Comparison of ENCODE assay signal across 2 cellular contexts in the genomic region with DNA sequence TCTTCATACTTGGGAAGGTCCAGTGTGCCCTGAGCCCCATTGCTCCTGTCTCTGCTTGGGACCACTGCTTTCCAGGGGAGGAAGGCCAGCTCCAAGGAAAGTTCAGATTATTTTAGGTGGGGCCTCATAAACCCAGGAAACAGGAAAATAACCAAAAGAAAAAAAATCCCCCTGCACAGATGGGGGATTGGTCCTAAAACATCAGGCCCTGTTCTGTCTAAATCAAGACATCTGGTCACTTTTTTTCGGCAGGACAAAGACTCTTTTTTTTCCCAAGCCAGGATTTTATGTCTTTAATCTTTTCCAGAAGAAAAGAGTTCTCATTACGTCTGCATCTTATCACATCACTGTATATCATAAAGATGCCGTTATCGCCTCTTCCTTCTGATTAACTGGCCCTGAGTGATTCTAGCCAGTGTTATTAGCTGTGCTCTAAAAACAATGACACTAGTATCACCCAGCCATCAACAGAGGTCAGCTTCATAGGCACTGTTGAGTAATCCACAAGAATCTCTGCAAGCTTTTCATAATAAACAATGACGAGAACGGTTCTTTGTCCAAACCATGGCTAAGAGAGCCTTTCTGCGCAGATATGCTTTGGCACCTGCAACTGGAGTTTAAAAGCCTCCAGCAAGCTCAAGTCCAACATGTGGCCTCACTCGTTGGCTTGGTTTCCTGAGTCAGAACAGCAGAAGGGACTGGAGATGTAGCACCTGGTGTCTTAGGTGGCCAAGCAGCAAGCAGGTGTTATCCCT.
TF ChIP-seq lines count a peak whose summit lies in the region.

No MANE protein-coding gene starts in this region.

TF ChIP-seq in HepG2, 621 proteins besides CTCF, POLR2A, EP300 and RAD21 (continued from another document):
- TF ChIP-seq DNMT3B (CRISPR knock-in tag; conservative IDR thresholded peaks at IDR 0.05) = no peak
- TF ChIP-seq, protein P1, sequence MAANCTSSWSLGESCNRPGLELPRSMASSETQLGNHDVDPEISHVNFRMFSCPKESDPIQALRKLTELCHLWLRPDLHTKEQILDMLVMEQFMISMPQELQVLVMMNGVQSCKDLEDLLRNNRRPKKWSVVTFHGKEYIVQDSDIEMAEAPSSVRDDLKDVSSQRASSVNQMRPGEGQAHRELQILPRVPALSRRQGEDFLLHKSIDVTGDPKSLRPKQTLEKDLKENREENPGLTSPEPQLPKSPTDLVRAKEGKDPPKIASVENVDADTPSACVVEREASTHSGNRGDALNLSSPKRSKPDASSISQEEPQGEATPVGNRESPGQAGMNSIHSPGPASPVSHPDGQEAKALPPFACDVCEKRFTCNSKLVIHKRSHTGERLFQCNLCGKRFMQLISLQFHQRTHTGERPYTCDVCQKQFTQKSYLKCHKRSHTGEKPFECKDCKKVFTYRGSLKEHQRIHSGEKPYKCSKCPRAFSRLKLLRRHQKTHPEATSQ (CRISPR knock-in tag; IDR thresholded peaks at IDR 0.05; ENCODE audit: borderline replicate concordance) = no peak
- TF ChIP-seq, protein P2, sequence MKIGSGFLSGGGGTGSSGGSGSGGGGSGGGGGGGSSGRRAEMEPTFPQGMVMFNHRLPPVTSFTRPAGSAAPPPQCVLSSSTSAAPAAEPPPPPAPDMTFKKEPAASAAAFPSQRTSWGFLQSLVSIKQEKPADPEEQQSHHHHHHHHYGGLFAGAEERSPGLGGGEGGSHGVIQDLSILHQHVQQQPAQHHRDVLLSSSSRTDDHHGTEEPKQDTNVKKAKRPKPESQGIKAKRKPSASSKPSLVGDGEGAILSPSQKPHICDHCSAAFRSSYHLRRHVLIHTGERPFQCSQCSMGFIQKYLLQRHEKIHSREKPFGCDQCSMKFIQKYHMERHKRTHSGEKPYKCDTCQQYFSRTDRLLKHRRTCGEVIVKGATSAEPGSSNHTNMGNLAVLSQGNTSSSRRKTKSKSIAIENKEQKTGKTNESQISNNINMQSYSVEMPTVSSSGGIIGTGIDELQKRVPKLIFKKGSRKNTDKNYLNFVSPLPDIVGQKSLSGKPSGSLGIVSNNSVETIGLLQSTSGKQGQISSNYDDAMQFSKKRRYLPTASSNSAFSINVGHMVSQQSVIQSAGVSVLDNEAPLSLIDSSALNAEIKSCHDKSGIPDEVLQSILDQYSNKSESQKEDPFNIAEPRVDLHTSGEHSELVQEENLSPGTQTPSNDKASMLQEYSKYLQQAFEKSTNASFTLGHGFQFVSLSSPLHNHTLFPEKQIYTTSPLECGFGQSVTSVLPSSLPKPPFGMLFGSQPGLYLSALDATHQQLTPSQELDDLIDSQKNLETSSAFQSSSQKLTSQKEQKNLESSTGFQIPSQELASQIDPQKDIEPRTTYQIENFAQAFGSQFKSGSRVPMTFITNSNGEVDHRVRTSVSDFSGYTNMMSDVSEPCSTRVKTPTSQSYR (CRISPR knock-in tag; IDR thresholded peaks at IDR 0.05; ENCODE audit: borderline replicate concordance) = no peak
- no peak for TF ChIP-seq ZNF83 (CRISPR knock-in tag; IDR thresholded peaks at IDR 0.05; ENCODE audit: borderline replicate concordance)
- TF ChIP-seq JUND (CRISPR knock-in tag; IDR thresholded peaks at IDR 0.05) = no peak
- no peak for TF ChIP-seq NFIB (CRISPR knock-in tag; IDR thresholded peaks at IDR 0.05; ENCODE audit: borderline replicate concordance)
- TF ChIP-seq BORCS8-MEF2B (CRISPR knock-in tag; IDR thresholded peaks at IDR 0.05) = no peak
- no peak for TF ChIP-seq SOX13 (IDR thresholded peaks at IDR 0.05)
- TF ChIP-seq SOX13 (CRISPR knock-in tag; conservative IDR thresholded peaks at IDR 0.05 in 1 of 2, IDR thresholded peaks at IDR 0.05 in 1 of 2) = peak in 1 of 2 experiments; percentile 69; a peak in 2 of 4 replicates
- TF ChIP-seq SOX5 (CRISPR knock-in tag; IDR thresholded peaks at IDR 0.05; ENCODE audit: borderline replicate concordance) = peak; percentile 39; the same call in 1 of the 2 replicates
- no peak for TF ChIP-seq ZNF124 (CRISPR knock-in tag; IDR thresholded peaks at IDR 0.05)
- no peak for TF ChIP-seq RBM22 (optimal IDR thresholded peaks at IDR 0.05; ENCODE audit: low read length)
- TF ChIP-seq ELF4 (CRISPR knock-in tag; IDR thresholded peaks at IDR 0.05; ENCODE audit: borderline replicate concordance) = no peak
- TF ChIP-seq NR1H2 (CRISPR knock-in tag; IDR thresholded peaks at IDR 0.05; ENCODE audit: borderline replicate concordance, low read depth) = no peak

TF ChIP-seq in SK-N-SH treated with all-trans-retinoic acid at 6 μM for 48 hours, 23 proteins besides CTCF, POLR2A, EP300 and RAD21 (continued from another document):
- TF ChIP-seq CSDC2 (CRISPR knock-in tag; IDR thresholded peaks at IDR 0.05) (no peak), ISL1 (CRISPR knock-in tag; IDR thresholded peaks at IDR 0.05) (no peak), ZFP3 (CRISPR knock-in tag; IDR thresholded peaks at IDR 0.05) (no peak), ZNF565 (CRISPR knock-in tag; conservative IDR thresholded peaks at IDR 0.05; ENCODE audit: low read depth) (no peak), ESRRG (CRISPR knock-in tag; IDR thresholded peaks at IDR 0.05) (no peak)
- TF ChIP-seq, protein P3, sequence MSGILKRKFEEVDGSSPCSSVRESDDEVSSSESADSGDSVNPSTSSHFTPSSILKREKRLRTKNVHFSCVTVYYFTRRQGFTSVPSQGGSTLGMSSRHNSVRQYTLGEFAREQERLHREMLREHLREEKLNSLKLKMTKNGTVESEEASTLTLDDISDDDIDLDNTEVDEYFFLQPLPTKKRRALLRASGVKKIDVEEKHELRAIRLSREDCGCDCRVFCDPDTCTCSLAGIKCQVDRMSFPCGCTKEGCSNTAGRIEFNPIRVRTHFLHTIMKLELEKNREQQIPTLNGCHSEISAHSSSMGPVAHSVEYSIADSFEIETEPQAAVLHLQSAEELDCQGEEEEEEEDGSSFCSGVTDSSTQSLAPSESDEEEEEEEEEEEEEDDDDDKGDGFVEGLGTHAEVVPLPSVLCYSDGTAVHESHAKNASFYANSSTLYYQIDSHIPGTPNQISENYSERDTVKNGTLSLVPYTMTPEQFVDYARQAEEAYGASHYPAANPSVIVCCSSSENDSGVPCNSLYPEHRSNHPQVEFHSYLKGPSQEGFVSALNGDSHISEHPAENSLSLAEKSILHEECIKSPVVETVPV (CRISPR knock-in tag; IDR thresholded peaks at IDR 0.05) = no peak
- TF ChIP-seq, protein P4, sequence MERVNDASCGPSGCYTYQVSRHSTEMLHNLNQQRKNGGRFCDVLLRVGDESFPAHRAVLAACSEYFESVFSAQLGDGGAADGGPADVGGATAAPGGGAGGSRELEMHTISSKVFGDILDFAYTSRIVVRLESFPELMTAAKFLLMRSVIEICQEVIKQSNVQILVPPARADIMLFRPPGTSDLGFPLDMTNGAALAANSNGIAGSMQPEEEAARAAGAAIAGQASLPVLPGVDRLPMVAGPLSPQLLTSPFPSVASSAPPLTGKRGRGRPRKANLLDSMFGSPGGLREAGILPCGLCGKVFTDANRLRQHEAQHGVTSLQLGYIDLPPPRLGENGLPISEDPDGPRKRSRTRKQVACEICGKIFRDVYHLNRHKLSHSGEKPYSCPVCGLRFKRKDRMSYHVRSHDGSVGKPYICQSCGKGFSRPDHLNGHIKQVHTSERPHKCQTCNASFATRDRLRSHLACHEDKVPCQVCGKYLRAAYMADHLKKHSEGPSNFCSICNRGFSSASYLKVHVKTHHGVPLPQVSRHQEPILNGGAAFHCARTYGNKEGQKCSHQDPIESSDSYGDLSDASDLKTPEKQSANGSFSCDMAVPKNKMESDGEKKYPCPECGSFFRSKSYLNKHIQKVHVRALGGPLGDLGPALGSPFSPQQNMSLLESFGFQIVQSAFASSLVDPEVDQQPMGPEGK (CRISPR knock-in tag; IDR thresholded peaks at IDR 0.05; ENCODE audit: borderline replicate concordance) = no peak
